Comparison of ENCODE assay signal across 25 cellular contexts in genomic region chr3:49745986-49746385, GRCh38. TPM values are rescaled to one million over a fixed set of nuclear protein-coding genes. Genes with fewer than 3 reads are reported as not detected.
DNase-seq lines count a peak whose midpoint lies in the region; TF ChIP-seq lines count a peak whose summit lies in the region.
"Had no signal": no experiment of that assay in that cellular context is flagged by ENCODE, and none has a peak within 500 bp of the region (broad histone marks: within the 10 kb centered on the region; RNA-seq: fewer than 3 reads in every experiment).

No MANE protein-coding gene starts in this region.

- H3K27ac ChIP-seq in breast epithelium = no peak overlapping the region
- no peak overlapping the region for H3K27ac ChIP-seq in endodermal cell (ENCODE audit: low read depth, low read length)
- H3K27ac ChIP-seq: left lung, neutrophil, tibial nerve had no signal

- H3K9me3 ChIP-seq in breast epithelium (no peaks in the 10 kb centered on the region), endodermal cell (ENCODE audit: control insufficient read depth, low read length) (no peaks in the 10 kb centered on the region)
- H3K9me3 ChIP-seq: left lung, mucosa of descending colon, neutrophil, tibial nerve had no signal

- WGBS in endodermal cell (ENCODE audit: insufficient coverage in 1 of 2, insufficient read length in 1 of 2), 2 experiments = 94 to 100% methylated on average over 1 to 2 of the region's 2 CpGs

- POLR2A ChIA-PET in MCF 10A (lab: Yijun Ruan, JAX) = interaction anchor here (0.7 to 2.0 kb wide), 2 partner anchors 17 to 480 kb away, joined by 3 to 8 read pairs; no protein-coding TSS in a partner anchor

- H3K36me3 ChIP-seq in breast epithelium = no peaks in the 10 kb centered on the region
- H3K36me3 ChIP-seq in endodermal cell (ENCODE audit: control insufficient read depth, insufficient read depth, low read length) = peaks cover 56% of the 10 kb centered on the region

- TF ChIP-seq CTCF in MCF 10A (IDR thresholded peaks at IDR 0.05; ENCODE audit: unreplicated experiment) (no peak), breast epithelium (IDR thresholded peaks at IDR 0.05) (no peak), fibroblast of pulmonary artery (IDR thresholded peaks at IDR 0.05; ENCODE audit: low read length, missing control alignments) (no peak), endodermal cell (conservative IDR thresholded peaks at IDR 0.05) (no peak)

- peaks cover 60% of the 10 kb centered on the region for H3K36me3 Mint-ChIP-seq in MCF 10A (ENCODE audit: insufficient read depth, unreplicated experiment)
- peaks cover 31% of the 10 kb centered on the region for H3K36me3 Mint-ChIP-seq in endodermal cell (ENCODE audit: low read depth)

- H3K27me3 Mint-ChIP-seq in MCF 10A (ENCODE audit: insufficient read depth, unreplicated experiment) (no peaks in the 10 kb centered on the region), endodermal cell (ENCODE audit: insufficient read depth) (no peaks in the 10 kb centered on the region)
- H3K27me3 Mint-ChIP-seq: activated naive CD8-positive, alpha-beta T cell treated with anti-CD3 and anti-CD28 coated beads, Interleukin-2, amount 10 ng/mL, durations not matched to agents 7 days and 5 days; CD4-positive, CD25-positive, alpha-beta regulatory T cell; central memory CD8-positive, alpha-beta T cell; effector memory CD8-positive, alpha-beta T cell; IgD-negative memory B cell had no signal

- H3K4me3 Mint-ChIP-seq in MCF 10A (ENCODE audit: unreplicated experiment) = no peak overlapping the region
- no peak overlapping the region for H3K4me3 Mint-ChIP-seq in endodermal cell
- H3K4me3 Mint-ChIP-seq: activated naive CD8-positive, alpha-beta T cell treated with anti-CD3 and anti-CD28 coated beads, Interleukin-2, amount 10 ng/mL, durations not matched to agents 7 days and 5 days; activated T-helper 1 cell treated with anti-CD3 and anti-CD28 coated beads, Interleukin-12 subunit alpha, Interleukin-12 subunit beta, Interleukin-2, Interleukin-4 antibody, amounts not matched to agents 30 ng/mL and 10 ng/mL and 1 ng/mL, durations not matched to agents 14 hours and 24 hours and 36 hours; CD4-positive, CD25-positive, alpha-beta regulatory T cell; central memory CD8-positive, alpha-beta T cell; effector memory CD8-positive, alpha-beta T cell; IgD-negative memory B cell; T-helper 1 cell treated with Interleukin-12 subunit alpha and Interleukin-12 subunit beta and Interleukin-4 antibody, amounts not matched to agents 30 μg/mL and 1 μg/mL, for 36 hours had no signal

- H3K4me1 Mint-ChIP-seq in MCF 10A (ENCODE audit: insufficient read depth, unreplicated experiment) (peaks cover 22% of the 10 kb centered on the region), endodermal cell (no peaks in the 10 kb centered on the region)
- H3K4me1 Mint-ChIP-seq: activated naive CD8-positive, alpha-beta T cell treated with anti-CD3 and anti-CD28 coated beads, Interleukin-2, amount 10 ng/mL, durations not matched to agents 7 days and 5 days had no signal

- CTCF ChIA-PET in MCF 10A (lab: Yijun Ruan, JAX) = interaction anchor here (0.8 kb wide), 1 partner anchor 54 kb away, joined by 4 read pairs; no protein-coding TSS in a partner anchor

- no peaks in the 10 kb centered on the region for H3K9me3 Mint-ChIP-seq in MCF 10A (ENCODE audit: unreplicated experiment)
- H3K9me3 Mint-ChIP-seq in endodermal cell = no peaks in the 10 kb centered on the region
- H3K9me3 Mint-ChIP-seq: activated naive CD8-positive, alpha-beta T cell treated with anti-CD3 and anti-CD28 coated beads, Interleukin-2, amount 10 ng/mL, durations not matched to agents 7 days and 5 days; activated T-helper 1 cell treated with anti-CD3 and anti-CD28 coated beads, Interleukin-12 subunit alpha, Interleukin-12 subunit beta, Interleukin-2, Interleukin-4 antibody, amounts not matched to agents 30 ng/mL and 10 ng/mL and 1 ng/mL, durations not matched to agents 14 hours and 24 hours and 36 hours; central memory CD8-positive, alpha-beta T cell; effector memory CD8-positive, alpha-beta T cell; IgD-negative memory B cell; T-helper 1 cell treated with Interleukin-12 subunit alpha and Interleukin-12 subunit beta and Interleukin-4 antibody, amounts not matched to agents 30 μg/mL and 1 μg/mL, for 36 hours had no signal

- H3K27ac Mint-ChIP-seq in MCF 10A (ENCODE audit: low read depth, unreplicated experiment) (peak overlapping the region; percentile 35), endodermal cell (no peak overlapping the region)
- H3K27ac Mint-ChIP-seq: activated naive CD8-positive, alpha-beta T cell treated with anti-CD3 and anti-CD28 coated beads, Interleukin-2, amount 10 ng/mL, durations not matched to agents 7 days and 5 days; activated T-helper 1 cell treated with anti-CD3 and anti-CD28 coated beads, Interleukin-12 subunit alpha, Interleukin-12 subunit beta, Interleukin-2, Interleukin-4 antibody, amounts not matched to agents 30 ng/mL and 10 ng/mL and 1 ng/mL, durations not matched to agents 14 hours and 24 hours and 36 hours; CD4-positive, CD25-positive, alpha-beta regulatory T cell; IgD-negative memory B cell; T-helper 1 cell treated with Interleukin-12 subunit alpha and Interleukin-12 subunit beta and Interleukin-4 antibody, amounts not matched to agents 30 μg/mL and 1 μg/mL, for 36 hours had no signal

- H3K4me1 ChIP-seq in breast epithelium (no peaks in the 10 kb centered on the region), endodermal cell (ENCODE audit: control insufficient read depth, insufficient read depth, low read length) (no peaks in the 10 kb centered on the region)

- intact Hi-C loops in MCF 10A (cut with micrococcal nuclease) = no loop called here
- intact Hi-C loops in breast epithelium (cut with DNase I; ENCODE audit: low total_unique reads) = no loop called here
- intact Hi-C loops in cardiac septum (cut with DNase I) = no loop called here

- no peak for TF ChIP-seq POLR2A in breast epithelium (IDR thresholded peaks at IDR 0.05)

- no peaks in the 10 kb centered on the region for H3K27me3 ChIP-seq in breast epithelium
- H3K27me3 ChIP-seq in endodermal cell (ENCODE audit: control insufficient read depth, insufficient read depth, low read length, poor library complexity, severe bottlenecking) = no peaks in the 10 kb centered on the region
- H3K27me3 ChIP-seq: left lung, neutrophil, tibial nerve had no signal

- DNase-seq in MCF 10A (ENCODE audit: unreplicated experiment) (peak; percentile 88), breast epithelium (ENCODE audit: low spot score in 2 of 2) (no peak), astrocyte of the hippocampus (ENCODE audit: low read depth, low spot score) (peak; percentile 92), fibroblast of pulmonary artery (ENCODE audit: low read depth) (peak; percentile 51), NCI-H2107 treated with DMSO at 0.1 percent for 48 hours (lab: John Stamatoyannopoulos, UW; ENCODE audit: unreplicated experiment) (no peak), cardiac septum (ENCODE audit: low spot score) (no peak), endodermal cell (no peak), C1 segment of cervical spinal cord (lab: John Stamatoyannopoulos, UW) (no peak)
- DNase-seq: activated naive CD8-positive, alpha-beta T cell treated with anti-CD3 and anti-CD28 coated beads, Interleukin-2, amount 10 ng/mL, durations not matched to agents 7 days and 5 days; CD4-positive, CD25-positive, alpha-beta regulatory T cell; effector memory CD8-positive, alpha-beta T cell; left lung; mucosa of descending colon; MV-4-11; NCI-H187 treated with DMSO at 0.1 percent for 48 hours; NCI-H510A treated with DMSO at 0.1 percent for 48 hours; SHP77 treated with DMSO at 0.1 percent for 48 hours; stimulated activated naive CD4-positive, alpha-beta T cell had no signal

- H3K9ac ChIP-seq in endodermal cell (ENCODE audit: extremely low read depth, low read length, poor library complexity, severe bottlenecking) = no peak overlapping the region

- BruUV-seq in MCF 10A (replicated peaks; lab: Mats Ljungman, UMichigan) = no TSS peak

- H3K4me3 ChIP-seq in breast epithelium (no peak overlapping the region), fibroblast of pulmonary artery (replicated peaks; ENCODE audit: low read depth, low read length) (no peak overlapping the region), endodermal cell (ENCODE audit: low read length) (no peak overlapping the region)
- H3K4me3 ChIP-seq: left lung, mucosa of descending colon, tibial nerve had no signal

RNA-seq across cellular contexts. Expression of gene GMPPB, which starts 22.2 kb away (rescaled TPM):
- total RNA-seq in MCF 10A (2022) (84.3 and 88.1 TPM in 2 replicates), breast epithelium (10 to 100 TPM; 17.4 to 40.0 (median 21.2) TPM), cardiac septum (19.5 TPM), endodermal cell (10 to 100 TPM; 35.5 to 38.2 TPM)
- polyA plus RNA-seq in endodermal cell (2013, experiment 1 of 2) = 20.3 TPM
- 19.3 TPM for polyA plus RNA-seq in endodermal cell (2013, experiment 2 of 2)

RNA-seq across cellular contexts. Expression of gene AMIGO3, which starts 26.5 kb away (rescaled TPM):
- total RNA-seq in MCF 10A (2022) (0.79 TPM in 1 of 2 replicates, not detected in the other), breast epithelium (1 to 10 TPM in 2 of 3 donors, under 1 TPM in 1; 0.98 to 1.3 (median 1.0) TPM), cardiac septum (0.35 TPM), endodermal cell (1 to 10 TPM; 1.4 to 3.0 TPM)
- polyA plus RNA-seq in endodermal cell (2013, experiment 1 of 2) = 1.5 TPM
- polyA plus RNA-seq in endodermal cell (2013, experiment 2 of 2) = 1.7 TPM
- total RNA-seq: CD4-positive, CD25-positive, alpha-beta regulatory T cell; mucosa of descending colon had no signal

RNA-seq across cellular contexts. Expression of gene IP6K1, which starts 40.4 kb away (rescaled TPM):
- total RNA-seq in MCF 10A (2022) = 43.4 and 44.8 TPM in 2 replicates
- total RNA-seq in breast epithelium = 10 to 100 TPM; 24.8 to 45.9 (median 45.8) TPM
- total RNA-seq in cardiac septum = 19.7 TPM
- 10 to 100 TPM; 45.8 to 49.8 TPM for total RNA-seq in endodermal cell
- polyA plus RNA-seq in endodermal cell (2013, experiment 1 of 2) = 32.6 TPM
- 31.4 TPM for polyA plus RNA-seq in endodermal cell (2013, experiment 2 of 2)

RNA-seq across cellular contexts. Expression of gene CDHR4, which starts 53.7 kb away (rescaled TPM):
- total RNA-seq in MCF 10A (2022) (0.44 and 1.1 TPM in 2 replicates), breast epithelium (not detected), cardiac septum (not detected), endodermal cell (not detected)
- polyA plus RNA-seq in endodermal cell (2013, experiment 1 of 2) = not detected
- polyA plus RNA-seq in endodermal cell (2013, experiment 2 of 2) = not detected
- total RNA-seq: activated CD8-positive, alpha-beta memory T cell treated with anti-CD3 and anti-CD28 coated beads for 36 hours; activated T-helper 1 cell treated with anti-CD3 and anti-CD28 coated beads, Interleukin-12 subunit alpha, Interleukin-12 subunit beta, Interleukin-2, Interleukin-4 antibody, amounts not matched to agents 30 ng/mL and 10 ng/mL and 1 ng/mL, durations not matched to agents 14 hours and 24 hours and 36 hours had no signal
- polyA plus RNA-seq: CD4-positive, CD25-positive, alpha-beta regulatory T cell; IgD-negative memory B cell had no signal

RNA-seq across cellular contexts. Expression of gene RNF123, which starts 56.6 kb away (rescaled TPM):
- total RNA-seq in MCF 10A (2022) = 47.8 and 48.6 TPM in 2 replicates
- 10 to 100 TPM; 22.1 to 29.8 (median 26.2) TPM for total RNA-seq in breast epithelium
- total RNA-seq in cardiac septum = 59.4 TPM
- total RNA-seq in endodermal cell = 10 to 100 TPM; 47.3 to 47.6 TPM
- 38.6 TPM for polyA plus RNA-seq in endodermal cell (2013, experiment 1 of 2)
- polyA plus RNA-seq in endodermal cell (2013, experiment 2 of 2) = 33.5 TPM

Comparison
In these comparisons a context has a peak if more than half of its experiments do, and no peak if none do; other contexts are left out.
1. DNase-seq: peak in MCF 10A (single experiment), astrocyte of the hippocampus (single experiment) and fibroblast of pulmonary artery (single experiment); none in breast epithelium (0 of 2), NCI-H2107 treated with DMSO at 0.1 percent for 48 hours (single experiment), cardiac septum (single experiment), endodermal cell (single experiment) and C1 segment of cervical spinal cord (0 of 14).